ENCODE assay signal across 1 cellular context in the genomic region with DNA sequence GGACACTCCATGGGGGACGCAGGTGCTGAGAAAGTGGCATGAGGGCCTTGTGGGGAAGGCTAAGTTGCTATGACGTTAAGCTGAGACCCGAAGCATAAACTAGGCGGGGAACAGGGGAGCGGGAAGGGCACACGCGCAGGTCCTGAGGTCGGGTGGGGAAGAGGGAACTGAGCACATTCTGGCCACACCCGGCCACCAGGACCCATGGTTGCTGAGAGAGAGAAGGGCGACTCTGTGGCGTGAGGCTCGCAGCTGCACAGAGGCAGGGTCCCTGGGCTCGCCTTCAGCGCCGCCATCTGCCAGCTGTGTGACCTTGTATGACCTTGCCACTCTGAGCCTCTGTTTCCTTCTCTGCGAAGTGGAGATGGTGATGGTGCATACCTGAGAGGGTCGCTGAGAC.
TF ChIP-seq lines count a peak whose summit lies in the region.

No MANE protein-coding gene starts in this region.

TF ChIP-seq in H1, 55 proteins besides CTCF, POLR2A, EP300 and RAD21 (continued from another document):
- TF ChIP-seq, protein P1, sequence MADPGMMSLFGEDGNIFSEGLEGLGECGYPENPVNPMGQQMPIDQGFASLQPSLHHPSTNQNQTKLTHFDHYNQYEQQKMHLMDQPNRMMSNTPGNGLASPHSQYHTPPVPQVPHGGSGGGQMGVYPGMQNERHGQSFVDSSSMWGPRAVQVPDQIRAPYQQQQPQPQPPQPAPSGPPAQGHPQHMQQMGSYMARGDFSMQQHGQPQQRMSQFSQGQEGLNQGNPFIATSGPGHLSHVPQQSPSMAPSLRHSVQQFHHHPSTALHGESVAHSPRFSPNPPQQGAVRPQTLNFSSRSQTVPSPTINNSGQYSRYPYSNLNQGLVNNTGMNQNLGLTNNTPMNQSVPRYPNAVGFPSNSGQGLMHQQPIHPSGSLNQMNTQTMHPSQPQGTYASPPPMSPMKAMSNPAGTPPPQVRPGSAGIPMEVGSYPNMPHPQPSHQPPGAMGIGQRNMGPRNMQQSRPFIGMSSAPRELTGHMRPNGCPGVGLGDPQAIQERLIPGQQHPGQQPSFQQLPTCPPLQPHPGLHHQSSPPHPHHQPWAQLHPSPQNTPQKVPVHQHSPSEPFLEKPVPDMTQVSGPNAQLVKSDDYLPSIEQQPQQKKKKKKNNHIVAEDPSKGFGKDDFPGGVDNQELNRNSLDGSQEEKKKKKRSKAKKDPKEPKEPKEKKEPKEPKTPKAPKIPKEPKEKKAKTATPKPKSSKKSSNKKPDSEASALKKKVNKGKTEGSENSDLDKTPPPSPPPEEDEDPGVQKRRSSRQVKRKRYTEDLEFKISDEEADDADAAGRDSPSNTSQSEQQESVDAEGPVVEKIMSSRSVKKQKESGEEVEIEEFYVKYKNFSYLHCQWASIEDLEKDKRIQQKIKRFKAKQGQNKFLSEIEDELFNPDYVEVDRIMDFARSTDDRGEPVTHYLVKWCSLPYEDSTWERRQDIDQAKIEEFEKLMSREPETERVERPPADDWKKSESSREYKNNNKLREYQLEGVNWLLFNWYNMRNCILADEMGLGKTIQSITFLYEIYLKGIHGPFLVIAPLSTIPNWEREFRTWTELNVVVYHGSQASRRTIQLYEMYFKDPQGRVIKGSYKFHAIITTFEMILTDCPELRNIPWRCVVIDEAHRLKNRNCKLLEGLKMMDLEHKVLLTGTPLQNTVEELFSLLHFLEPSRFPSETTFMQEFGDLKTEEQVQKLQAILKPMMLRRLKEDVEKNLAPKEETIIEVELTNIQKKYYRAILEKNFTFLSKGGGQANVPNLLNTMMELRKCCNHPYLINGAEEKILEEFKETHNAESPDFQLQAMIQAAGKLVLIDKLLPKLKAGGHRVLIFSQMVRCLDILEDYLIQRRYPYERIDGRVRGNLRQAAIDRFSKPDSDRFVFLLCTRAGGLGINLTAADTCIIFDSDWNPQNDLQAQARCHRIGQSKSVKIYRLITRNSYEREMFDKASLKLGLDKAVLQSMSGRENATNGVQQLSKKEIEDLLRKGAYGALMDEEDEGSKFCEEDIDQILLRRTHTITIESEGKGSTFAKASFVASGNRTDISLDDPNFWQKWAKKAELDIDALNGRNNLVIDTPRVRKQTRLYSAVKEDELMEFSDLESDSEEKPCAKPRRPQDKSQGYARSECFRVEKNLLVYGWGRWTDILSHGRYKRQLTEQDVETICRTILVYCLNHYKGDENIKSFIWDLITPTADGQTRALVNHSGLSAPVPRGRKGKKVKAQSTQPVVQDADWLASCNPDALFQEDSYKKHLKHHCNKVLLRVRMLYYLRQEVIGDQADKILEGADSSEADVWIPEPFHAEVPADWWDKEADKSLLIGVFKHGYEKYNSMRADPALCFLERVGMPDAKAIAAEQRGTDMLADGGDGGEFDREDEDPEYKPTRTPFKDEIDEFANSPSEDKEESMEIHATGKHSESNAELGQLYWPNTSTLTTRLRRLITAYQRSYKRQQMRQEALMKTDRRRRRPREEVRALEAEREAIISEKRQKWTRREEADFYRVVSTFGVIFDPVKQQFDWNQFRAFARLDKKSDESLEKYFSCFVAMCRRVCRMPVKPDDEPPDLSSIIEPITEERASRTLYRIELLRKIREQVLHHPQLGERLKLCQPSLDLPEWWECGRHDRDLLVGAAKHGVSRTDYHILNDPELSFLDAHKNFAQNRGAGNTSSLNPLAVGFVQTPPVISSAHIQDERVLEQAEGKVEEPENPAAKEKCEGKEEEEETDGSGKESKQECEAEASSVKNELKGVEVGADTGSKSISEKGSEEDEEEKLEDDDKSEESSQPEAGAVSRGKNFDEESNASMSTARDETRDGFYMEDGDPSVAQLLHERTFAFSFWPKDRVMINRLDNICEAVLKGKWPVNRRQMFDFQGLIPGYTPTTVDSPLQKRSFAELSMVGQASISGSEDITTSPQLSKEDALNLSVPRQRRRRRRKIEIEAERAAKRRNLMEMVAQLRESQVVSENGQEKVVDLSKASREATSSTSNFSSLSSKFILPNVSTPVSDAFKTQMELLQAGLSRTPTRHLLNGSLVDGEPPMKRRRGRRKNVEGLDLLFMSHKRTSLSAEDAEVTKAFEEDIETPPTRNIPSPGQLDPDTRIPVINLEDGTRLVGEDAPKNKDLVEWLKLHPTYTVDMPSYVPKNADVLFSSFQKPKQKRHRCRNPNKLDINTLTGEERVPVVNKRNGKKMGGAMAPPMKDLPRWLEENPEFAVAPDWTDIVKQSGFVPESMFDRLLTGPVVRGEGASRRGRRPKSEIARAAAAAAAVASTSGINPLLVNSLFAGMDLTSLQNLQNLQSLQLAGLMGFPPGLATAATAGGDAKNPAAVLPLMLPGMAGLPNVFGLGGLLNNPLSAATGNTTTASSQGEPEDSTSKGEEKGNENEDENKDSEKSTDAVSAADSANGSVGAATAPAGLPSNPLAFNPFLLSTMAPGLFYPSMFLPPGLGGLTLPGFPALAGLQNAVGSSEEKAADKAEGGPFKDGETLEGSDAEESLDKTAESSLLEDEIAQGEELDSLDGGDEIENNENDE (IDR thresholded peaks at IDR 0.05; ENCODE audit: insufficient replicate concordance, low read length) = no peak
- TF ChIP-seq HDAC6 (IDR thresholded peaks at IDR 0.05; ENCODE audit: low read depth, low read length) = no peak
- no peak for TF ChIP-seq GABPA (IDR thresholded peaks at IDR 0.05; ENCODE audit: borderline replicate concordance, insufficient read depth, low read length)
- TF ChIP-seq ZNF274 (IDR thresholded peaks at IDR 0.05; ENCODE audit: borderline replicate concordance, extremely low read depth, low read length) = no peak
- no peak for TF ChIP-seq SIX5 (IDR thresholded peaks at IDR 0.05; ENCODE audit: low read depth, low read length)
- no peak for TF ChIP-seq POLR2AphosphoS5 (IDR thresholded peaks at IDR 0.05; ENCODE audit: low read depth, low read length)
- TF ChIP-seq EZH2 (IDR thresholded peaks at IDR 0.05; ENCODE audit: low read depth, low read length, severe bottlenecking) = no peak
- no peak for TF ChIP-seq TCF12 (IDR thresholded peaks at IDR 0.05; ENCODE audit: low read depth, low read length)
- TF ChIP-seq, protein P2, sequence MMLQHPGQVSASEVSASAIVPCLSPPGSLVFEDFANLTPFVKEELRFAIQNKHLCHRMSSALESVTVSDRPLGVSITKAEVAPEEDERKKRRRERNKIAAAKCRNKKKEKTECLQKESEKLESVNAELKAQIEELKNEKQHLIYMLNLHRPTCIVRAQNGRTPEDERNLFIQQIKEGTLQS (IDR thresholded peaks at IDR 0.05; ENCODE audit: insufficient read depth, low read depth, low read length) = no peak
- TF ChIP-seq BCL11A (IDR thresholded peaks at IDR 0.05; ENCODE audit: low read depth in 2 of 2, low read length in 2 of 2) = no peak
- TF ChIP-seq TBP (IDR thresholded peaks at IDR 0.05; ENCODE audit: low read depth, low read length) = no peak
- no peak for TF ChIP-seq NANOG (IDR thresholded peaks at IDR 0.05; ENCODE audit: insufficient read depth, low read depth, low read length, poor library complexity, severe bottlenecking)
